8 cellular contexts compared by ENCODE assay signal in genomic region chr3:113695818-113696645, GRCh38. TPM values are rescaled to one million over a fixed set of nuclear protein-coding genes. Genes with fewer than 3 reads are reported as not detected.
DNase-seq lines count a peak whose midpoint lies in the region; ATAC-seq and TF ChIP-seq lines count a peak whose summit lies in the region.

TSS of gene USF3 (minus strand) at chr3:113696642. CDS start at chr3:113674878, 21,764 bp downstream.

- peaks cover 29% of the 10 kb centered on the region for H3K4me1 ChIP-seq in DND-41 (ENCODE audit: insufficient read depth, low read length)
- peaks cover 15% of the 10 kb centered on the region for H3K4me1 ChIP-seq in HUES64 (ENCODE audit: insufficient read depth, low read length)
- 0 out of 2 replicates have a peak, but pooled peaks cover 4% of the 10 kb centered on the region for H3K4me1 ChIP-seq in SJCRH30
- H3K4me1 ChIP-seq in testis, result peaks cover 18% of the 10 kb centered on the region

- under 1% methylated on average over 65 of the region's 75 CpGs for WGBS in HUES64
- 0% methylated on average over 20 to 26 of the region's 75 CpGs for whole genome bisulfite sequencing in testis, 2 donors

- H4K20me1 ChIP-seq in DND-41 (ENCODE audit: insufficient read depth, low read length), result no peaks in the 10 kb centered on the region

- H3K36me3 ChIP-seq in DND-41 (ENCODE audit: insufficient read depth, low read length) (no peaks in the 10 kb centered on the region), HUES64 (ENCODE audit: insufficient read depth, low read length) (no peaks in the 10 kb centered on the region), SJCRH30 (no peaks in the 10 kb centered on the region), testis (ENCODE audit: low read depth, missing control alignments) (no peaks in the 10 kb centered on the region)

- DNase-seq in DND-41 (peak; percentile 88), SJCRH30 (peak; percentile 75 to 77), activated gamma-delta T cell treated with Interleukin-2 at 50 U/mL for 16 hours (peak; percentile 83), globus pallidus (ENCODE audit: low spot score) (peak; percentile 78), omental fat pad (ENCODE audit: low spot score) (no peak), testis (peak; percentile 83)

- intact Hi-C loops in testis (cut with DNase I; ENCODE audit: low total_unique reads), result no loop called here

- ATAC-seq in DND-41 (ENCODE audit: insufficient read depth, low read depth), result peak; percentile 77
- ATAC-seq in GM21447 (IDR thresholded peaks at IDR 0.05; ENCODE audit: unreplicated experiment), result peak; percentile 54
- peak; percentile 83 for ATAC-seq in omental fat pad (ENCODE audit: low FRiP score)

- peak within 1 kb of the TSS; percentile 83 for H3K4me2 ChIP-seq in DND-41 (ENCODE audit: insufficient read depth, low read length)

- TF ChIP-seq POLR2A in testis (IDR thresholded peaks at IDR 0.05), result no peak

- H3K27me3 ChIP-seq in DND-41 (ENCODE audit: insufficient read depth, low read length, poor library complexity) (no peaks in the 10 kb centered on the region), HUES64 (ENCODE audit: insufficient read depth, low read length) (no peaks in the 10 kb centered on the region), SJCRH30 (no peaks in the 10 kb centered on the region), testis (no peaks in the 10 kb centered on the region)

- H3K4me3 ChIP-seq in DND-41 (ENCODE audit: low read depth in 1 of 2, low read length in 2 of 2) (peak within 1 kb of the TSS; percentile 48 to 76), HUES64 (ENCODE audit: low read length) (peak within 1 kb of the TSS; percentile 92), SJCRH30 (peak within 1 kb of the TSS; percentile 99), testis (peak within 1 kb of the TSS; percentile 91 to 97)

- peaks cover 42% of the 10 kb centered on the region for H3K79me2 ChIP-seq in DND-41 (ENCODE audit: insufficient read depth, low read length)

- H3K9ac ChIP-seq in DND-41 (ENCODE audit: low read depth, low read length) (peak within 1 kb of the TSS; percentile 88), HUES64 (ENCODE audit: low read depth, low read length) (peak within 1 kb of the TSS; percentile 81)

- H2AFZ ChIP-seq in DND-41 (ENCODE audit: low read depth, low read length), result peak within 1 kb of the TSS; percentile 91

- H3K9me3 ChIP-seq in DND-41 (ENCODE audit: insufficient read depth, low read length, severe bottlenecking) (no peaks in the 10 kb centered on the region), HUES64 (ENCODE audit: insufficient read depth, low read depth, low read length) (no peaks in the 10 kb centered on the region), SJCRH30 (replicated peaks) (no peaks in the 10 kb centered on the region), testis (no peaks in the 10 kb centered on the region)

- H3K27ac ChIP-seq in DND-41 (ENCODE audit: low read length), result peak within 1 kb of the TSS; percentile 92
- H3K27ac ChIP-seq in HUES64 (ENCODE audit: low read depth, low read length), result peak within 1 kb of the TSS; percentile 94
- H3K27ac ChIP-seq in SJCRH30, result peak within 1 kb of the TSS; percentile 69
- peak within 1 kb of the TSS; percentile 98 to 100 for H3K27ac ChIP-seq in testis

- TF ChIP-seq CTCF in DND-41 (IDR thresholded peaks at IDR 0.05; ENCODE audit: borderline replicate concordance, extremely low read depth, low read length, poor library complexity, severe bottlenecking) (peak; percentile 18), omental fat pad (IDR thresholded peaks at IDR 0.05) (no peak), testis (IDR thresholded peaks at IDR 0.05) (no peak)

RNA-seq across cellular contexts. Expression of gene USF3, which starts in this region (rescaled TPM):
- polyA plus RNA-seq in HUES64 (2013, experiment 1 of 2), result 8.6 TPM
- polyA plus RNA-seq in HUES64 (2013, experiment 2 of 2), result 10.1 TPM
- total RNA-seq in SJCRH30 (2014; rRNA removed; shearing (Covaris generic)), result 10.1 and 10.6 TPM in 2 replicates
- total RNA-seq in omental fat pad (10 to 100 TPM; 19.7 to 37.7 (median 27.2) TPM), testis (10 to 100 TPM; 22.7 to 25.4 TPM)
- polyA plus RNA-seq in testis (ENCODE audit: insufficient read depth, low read depth, low replicate concordance), result 8.6 TPM
